Comparison of ENCODE assay signal across 1 cellular context in the genomic region with DNA sequence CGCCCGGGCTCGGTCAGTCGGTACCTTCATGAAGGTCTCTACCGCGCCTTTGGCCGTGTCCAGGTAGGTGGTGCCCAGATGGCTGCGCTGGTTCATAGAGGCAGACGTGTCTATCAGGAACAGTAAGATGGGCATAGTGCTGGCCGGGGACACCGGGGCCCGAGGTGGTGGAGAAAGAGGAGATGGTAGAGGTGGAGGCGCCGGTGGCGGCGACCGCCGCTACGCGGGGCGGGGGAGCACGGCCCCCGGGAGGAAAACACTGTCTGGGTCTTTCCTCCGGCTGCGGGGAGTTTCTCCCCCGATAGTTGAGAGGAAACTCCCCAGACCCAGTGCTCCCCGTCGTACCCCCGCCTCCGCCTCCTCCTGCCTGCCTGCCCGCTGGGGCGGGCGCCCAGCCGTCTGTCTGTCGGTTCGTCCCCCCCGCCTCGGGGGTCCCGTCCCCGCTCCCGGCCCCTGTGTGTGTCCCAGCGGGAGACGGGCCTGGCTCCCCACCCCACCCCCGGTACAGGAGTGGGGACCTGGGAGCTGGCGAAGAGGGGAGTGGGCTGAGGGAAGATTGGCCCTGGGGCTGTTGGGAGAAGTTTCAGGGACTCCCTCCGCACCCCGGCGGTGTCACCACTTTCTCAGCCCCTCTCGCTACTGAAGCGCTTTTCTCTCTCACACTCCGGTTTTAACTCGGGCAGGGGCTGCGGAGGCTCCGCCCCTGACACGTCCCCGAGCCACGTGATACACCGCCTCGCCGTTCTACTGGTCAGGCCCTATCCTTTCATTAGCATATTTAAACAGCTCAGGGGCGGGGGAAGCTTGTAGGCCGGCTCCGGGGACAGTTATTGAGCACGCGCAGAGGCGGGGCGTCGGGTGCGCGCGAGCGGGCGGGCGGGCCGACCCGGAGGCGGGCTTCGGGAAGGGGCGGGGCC.
TF ChIP-seq lines count a peak whose summit lies in the region.

A gene with protein sequence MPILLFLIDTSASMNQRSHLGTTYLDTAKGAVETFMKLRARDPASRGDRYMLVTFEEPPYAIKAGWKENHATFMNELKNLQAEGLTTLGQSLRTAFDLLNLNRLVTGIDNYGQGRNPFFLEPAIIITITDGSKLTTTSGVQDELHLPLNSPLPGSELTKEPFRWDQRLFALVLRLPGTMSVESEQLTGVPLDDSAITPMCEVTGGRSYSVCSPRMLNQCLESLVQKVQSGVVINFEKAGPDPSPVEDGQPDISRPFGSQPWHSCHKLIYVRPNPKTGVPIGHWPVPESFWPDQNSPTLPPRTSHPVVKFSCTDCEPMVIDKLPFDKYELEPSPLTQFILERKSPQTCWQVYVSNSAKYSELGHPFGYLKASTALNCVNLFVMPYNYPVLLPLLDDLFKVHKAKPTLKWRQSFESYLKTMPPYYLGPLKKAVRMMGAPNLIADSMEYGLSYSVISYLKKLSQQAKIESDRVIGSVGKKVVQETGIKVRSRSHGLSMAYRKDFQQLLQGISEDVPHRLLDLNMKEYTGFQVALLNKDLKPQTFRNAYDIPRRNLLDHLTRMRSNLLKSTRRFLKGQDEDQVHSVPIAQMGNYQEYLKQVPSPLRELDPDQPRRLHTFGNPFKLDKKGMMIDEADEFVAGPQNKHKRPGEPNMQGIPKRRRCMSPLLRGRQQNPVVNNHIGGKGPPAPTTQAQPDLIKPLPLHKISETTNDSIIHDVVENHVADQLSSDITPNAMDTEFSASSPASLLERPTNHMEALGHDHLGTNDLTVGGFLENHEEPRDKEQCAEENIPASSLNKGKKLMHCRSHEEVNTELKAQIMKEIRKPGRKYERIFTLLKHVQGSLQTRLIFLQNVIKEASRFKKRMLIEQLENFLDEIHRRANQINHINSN (minus strand): TSS at position 646 of the 917 bp plus-strand sequence. CDS start 511 bp downstream, at position 135.

TF ChIP-seq in WTC11, 78 proteins besides CTCF, POLR2A, EP300 and RAD21 (continued from another document and continues in another):
- TF ChIP-seq, protein P1, sequence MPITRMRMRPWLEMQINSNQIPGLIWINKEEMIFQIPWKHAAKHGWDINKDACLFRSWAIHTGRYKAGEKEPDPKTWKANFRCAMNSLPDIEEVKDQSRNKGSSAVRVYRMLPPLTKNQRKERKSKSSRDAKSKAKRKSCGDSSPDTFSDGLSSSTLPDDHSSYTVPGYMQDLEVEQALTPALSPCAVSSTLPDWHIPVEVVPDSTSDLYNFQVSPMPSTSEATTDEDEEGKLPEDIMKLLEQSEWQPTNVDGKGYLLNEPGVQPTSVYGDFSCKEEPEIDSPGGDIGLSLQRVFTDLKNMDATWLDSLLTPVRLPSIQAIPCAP (CRISPR knock-in tag; IDR thresholded peaks at IDR 0.05), result no peak
- TF ChIP-seq, protein P2, sequence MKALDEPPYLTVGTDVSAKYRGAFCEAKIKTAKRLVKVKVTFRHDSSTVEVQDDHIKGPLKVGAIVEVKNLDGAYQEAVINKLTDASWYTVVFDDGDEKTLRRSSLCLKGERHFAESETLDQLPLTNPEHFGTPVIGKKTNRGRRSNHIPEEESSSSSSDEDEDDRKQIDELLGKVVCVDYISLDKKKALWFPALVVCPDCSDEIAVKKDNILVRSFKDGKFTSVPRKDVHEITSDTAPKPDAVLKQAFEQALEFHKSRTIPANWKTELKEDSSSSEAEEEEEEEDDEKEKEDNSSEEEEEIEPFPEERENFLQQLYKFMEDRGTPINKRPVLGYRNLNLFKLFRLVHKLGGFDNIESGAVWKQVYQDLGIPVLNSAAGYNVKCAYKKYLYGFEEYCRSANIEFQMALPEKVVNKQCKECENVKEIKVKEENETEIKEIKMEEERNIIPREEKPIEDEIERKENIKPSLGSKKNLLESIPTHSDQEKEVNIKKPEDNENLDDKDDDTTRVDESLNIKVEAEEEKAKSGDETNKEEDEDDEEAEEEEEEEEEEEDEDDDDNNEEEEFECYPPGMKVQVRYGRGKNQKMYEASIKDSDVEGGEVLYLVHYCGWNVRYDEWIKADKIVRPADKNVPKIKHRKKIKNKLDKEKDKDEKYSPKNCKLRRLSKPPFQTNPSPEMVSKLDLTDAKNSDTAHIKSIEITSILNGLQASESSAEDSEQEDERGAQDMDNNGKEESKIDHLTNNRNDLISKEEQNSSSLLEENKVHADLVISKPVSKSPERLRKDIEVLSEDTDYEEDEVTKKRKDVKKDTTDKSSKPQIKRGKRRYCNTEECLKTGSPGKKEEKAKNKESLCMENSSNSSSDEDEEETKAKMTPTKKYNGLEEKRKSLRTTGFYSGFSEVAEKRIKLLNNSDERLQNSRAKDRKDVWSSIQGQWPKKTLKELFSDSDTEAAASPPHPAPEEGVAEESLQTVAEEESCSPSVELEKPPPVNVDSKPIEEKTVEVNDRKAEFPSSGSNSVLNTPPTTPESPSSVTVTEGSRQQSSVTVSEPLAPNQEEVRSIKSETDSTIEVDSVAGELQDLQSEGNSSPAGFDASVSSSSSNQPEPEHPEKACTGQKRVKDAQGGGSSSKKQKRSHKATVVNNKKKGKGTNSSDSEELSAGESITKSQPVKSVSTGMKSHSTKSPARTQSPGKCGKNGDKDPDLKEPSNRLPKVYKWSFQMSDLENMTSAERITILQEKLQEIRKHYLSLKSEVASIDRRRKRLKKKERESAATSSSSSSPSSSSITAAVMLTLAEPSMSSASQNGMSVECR (CRISPR knock-in tag; IDR thresholded peaks at IDR 0.05; ENCODE audit: borderline replicate concordance), result no peak; the same call in 1 of the 2 replicates
- TF ChIP-seq, protein P3, sequence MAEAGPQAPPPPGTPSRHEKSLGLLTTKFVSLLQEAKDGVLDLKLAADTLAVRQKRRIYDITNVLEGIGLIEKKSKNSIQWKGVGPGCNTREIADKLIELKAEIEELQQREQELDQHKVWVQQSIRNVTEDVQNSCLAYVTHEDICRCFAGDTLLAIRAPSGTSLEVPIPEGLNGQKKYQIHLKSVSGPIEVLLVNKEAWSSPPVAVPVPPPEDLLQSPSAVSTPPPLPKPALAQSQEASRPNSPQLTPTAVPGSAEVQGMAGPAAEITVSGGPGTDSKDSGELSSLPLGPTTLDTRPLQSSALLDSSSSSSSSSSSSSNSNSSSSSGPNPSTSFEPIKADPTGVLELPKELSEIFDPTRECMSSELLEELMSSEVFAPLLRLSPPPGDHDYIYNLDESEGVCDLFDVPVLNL (CRISPR knock-in tag; IDR thresholded peaks at IDR 0.05; ENCODE audit: borderline replicate concordance, low read depth), result no peak
- TF ChIP-seq SP1 (CRISPR knock-in tag; conservative IDR thresholded peaks at IDR 0.05) (no peak; the same call in none of the 2 replicates), SMAD3 (CRISPR knock-in tag; IDR thresholded peaks at IDR 0.05; ENCODE audit: borderline replicate concordance) (no peak), ESRRA (CRISPR knock-in tag; IDR thresholded peaks at IDR 0.05; ENCODE audit: borderline replicate concordance) (no peak), CREM (CRISPR knock-in tag; IDR thresholded peaks at IDR 0.05) (no peak; the same call in 1 of the 2 replicates), PRRX2 (CRISPR knock-in tag; IDR thresholded peaks at IDR 0.05) (no peak), NFE2L1 (CRISPR knock-in tag; IDR thresholded peaks at IDR 0.05) (no peak), SOX15 (CRISPR knock-in tag; IDR thresholded peaks at IDR 0.05) (no peak), ZNF671 (CRISPR knock-in tag; IDR thresholded peaks at IDR 0.05) (no peak; the same call in 1 of the 2 replicates), GTF2I (CRISPR knock-in tag; conservative IDR thresholded peaks at IDR 0.05) (no peak), ZNF138 (CRISPR knock-in tag; conservative IDR thresholded peaks at IDR 0.05) (no peak), TEAD1 (CRISPR knock-in tag; IDR thresholded peaks at IDR 0.05) (no peak), FOXJ3 (CRISPR knock-in tag; IDR thresholded peaks at IDR 0.05; ENCODE audit: borderline replicate concordance) (no peak), NR3C1 (CRISPR knock-in tag; conservative IDR thresholded peaks at IDR 0.05; ENCODE audit: low read depth) (0 out of 2 replicates have a peak, but pooled peaks have one; percentile 84), FOXK1 (CRISPR knock-in tag; IDR thresholded peaks at IDR 0.05) (no peak), NR1H2 (CRISPR knock-in tag; IDR thresholded peaks at IDR 0.05) (no peak), CBFB (CRISPR knock-in tag; IDR thresholded peaks at IDR 0.05; ENCODE audit: low read depth) (0 out of 2 replicates have a peak, but pooled peaks have one; percentile 34), ELF4 (CRISPR knock-in tag; IDR thresholded peaks at IDR 0.05; ENCODE audit: low read depth) (no peak), ZNF416 (CRISPR knock-in tag; IDR thresholded peaks at IDR 0.05) (peak; percentile 51; the same call in 1 of the 2 replicates), CREB1 (CRISPR knock-in tag; IDR thresholded peaks at IDR 0.05) (no peak)
- TF ChIP-seq, protein P4, sequence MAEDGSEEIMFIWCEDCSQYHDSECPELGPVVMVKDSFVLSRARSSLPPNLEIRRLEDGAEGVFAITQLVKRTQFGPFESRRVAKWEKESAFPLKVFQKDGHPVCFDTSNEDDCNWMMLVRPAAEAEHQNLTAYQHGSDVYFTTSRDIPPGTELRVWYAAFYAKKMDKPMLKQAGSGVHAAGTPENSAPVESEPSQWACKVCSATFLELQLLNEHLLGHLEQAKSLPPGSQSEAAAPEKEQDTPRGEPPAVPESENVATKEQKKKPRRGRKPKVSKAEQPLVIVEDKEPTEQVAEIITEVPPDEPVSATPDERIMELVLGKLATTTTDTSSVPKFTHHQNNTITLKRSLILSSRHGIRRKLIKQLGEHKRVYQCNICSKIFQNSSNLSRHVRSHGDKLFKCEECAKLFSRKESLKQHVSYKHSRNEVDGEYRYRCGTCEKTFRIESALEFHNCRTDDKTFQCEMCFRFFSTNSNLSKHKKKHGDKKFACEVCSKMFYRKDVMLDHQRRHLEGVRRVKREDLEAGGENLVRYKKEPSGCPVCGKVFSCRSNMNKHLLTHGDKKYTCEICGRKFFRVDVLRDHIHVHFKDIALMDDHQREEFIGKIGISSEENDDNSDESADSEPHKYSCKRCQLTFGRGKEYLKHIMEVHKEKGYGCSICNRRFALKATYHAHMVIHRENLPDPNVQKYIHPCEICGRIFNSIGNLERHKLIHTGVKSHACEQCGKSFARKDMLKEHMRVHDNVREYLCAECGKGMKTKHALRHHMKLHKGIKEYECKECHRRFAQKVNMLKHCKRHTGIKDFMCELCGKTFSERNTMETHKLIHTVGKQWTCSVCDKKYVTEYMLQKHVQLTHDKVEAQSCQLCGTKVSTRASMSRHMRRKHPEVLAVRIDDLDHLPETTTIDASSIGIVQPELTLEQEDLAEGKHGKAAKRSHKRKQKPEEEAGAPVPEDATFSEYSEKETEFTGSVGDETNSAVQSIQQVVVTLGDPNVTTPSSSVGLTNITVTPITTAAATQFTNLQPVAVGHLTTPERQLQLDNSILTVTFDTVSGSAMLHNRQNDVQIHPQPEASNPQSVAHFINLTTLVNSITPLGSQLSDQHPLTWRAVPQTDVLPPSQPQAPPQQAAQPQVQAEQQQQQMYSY (CRISPR knock-in tag; IDR thresholded peaks at IDR 0.05), result no peak
- TF ChIP-seq, protein P5, sequence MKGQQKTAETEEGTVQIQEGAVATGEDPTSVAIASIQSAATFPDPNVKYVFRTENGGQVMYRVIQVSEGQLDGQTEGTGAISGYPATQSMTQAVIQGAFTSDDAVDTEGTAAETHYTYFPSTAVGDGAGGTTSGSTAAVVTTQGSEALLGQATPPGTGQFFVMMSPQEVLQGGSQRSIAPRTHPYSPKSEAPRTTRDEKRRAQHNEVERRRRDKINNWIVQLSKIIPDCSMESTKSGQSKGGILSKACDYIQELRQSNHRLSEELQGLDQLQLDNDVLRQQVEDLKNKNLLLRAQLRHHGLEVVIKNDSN (CRISPR knock-in tag; IDR thresholded peaks at IDR 0.05), result peak; percentile 94
- TF ChIP-seq, protein P6, sequence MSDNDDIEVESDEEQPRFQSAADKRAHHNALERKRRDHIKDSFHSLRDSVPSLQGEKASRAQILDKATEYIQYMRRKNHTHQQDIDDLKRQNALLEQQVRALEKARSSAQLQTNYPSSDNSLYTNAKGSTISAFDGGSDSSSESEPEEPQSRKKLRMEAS (CRISPR knock-in tag; IDR thresholded peaks at IDR 0.05), result no peak; the same call in 1 of the 2 replicates
- TF ChIP-seq, protein P7, sequence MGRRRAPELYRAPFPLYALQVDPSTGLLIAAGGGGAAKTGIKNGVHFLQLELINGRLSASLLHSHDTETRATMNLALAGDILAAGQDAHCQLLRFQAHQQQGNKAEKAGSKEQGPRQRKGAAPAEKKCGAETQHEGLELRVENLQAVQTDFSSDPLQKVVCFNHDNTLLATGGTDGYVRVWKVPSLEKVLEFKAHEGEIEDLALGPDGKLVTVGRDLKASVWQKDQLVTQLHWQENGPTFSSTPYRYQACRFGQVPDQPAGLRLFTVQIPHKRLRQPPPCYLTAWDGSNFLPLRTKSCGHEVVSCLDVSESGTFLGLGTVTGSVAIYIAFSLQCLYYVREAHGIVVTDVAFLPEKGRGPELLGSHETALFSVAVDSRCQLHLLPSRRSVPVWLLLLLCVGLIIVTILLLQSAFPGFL (CRISPR knock-in tag; IDR thresholded peaks at IDR 0.05; ENCODE audit: borderline replicate concordance), result no peak
- TF ChIP-seq, protein P8, sequence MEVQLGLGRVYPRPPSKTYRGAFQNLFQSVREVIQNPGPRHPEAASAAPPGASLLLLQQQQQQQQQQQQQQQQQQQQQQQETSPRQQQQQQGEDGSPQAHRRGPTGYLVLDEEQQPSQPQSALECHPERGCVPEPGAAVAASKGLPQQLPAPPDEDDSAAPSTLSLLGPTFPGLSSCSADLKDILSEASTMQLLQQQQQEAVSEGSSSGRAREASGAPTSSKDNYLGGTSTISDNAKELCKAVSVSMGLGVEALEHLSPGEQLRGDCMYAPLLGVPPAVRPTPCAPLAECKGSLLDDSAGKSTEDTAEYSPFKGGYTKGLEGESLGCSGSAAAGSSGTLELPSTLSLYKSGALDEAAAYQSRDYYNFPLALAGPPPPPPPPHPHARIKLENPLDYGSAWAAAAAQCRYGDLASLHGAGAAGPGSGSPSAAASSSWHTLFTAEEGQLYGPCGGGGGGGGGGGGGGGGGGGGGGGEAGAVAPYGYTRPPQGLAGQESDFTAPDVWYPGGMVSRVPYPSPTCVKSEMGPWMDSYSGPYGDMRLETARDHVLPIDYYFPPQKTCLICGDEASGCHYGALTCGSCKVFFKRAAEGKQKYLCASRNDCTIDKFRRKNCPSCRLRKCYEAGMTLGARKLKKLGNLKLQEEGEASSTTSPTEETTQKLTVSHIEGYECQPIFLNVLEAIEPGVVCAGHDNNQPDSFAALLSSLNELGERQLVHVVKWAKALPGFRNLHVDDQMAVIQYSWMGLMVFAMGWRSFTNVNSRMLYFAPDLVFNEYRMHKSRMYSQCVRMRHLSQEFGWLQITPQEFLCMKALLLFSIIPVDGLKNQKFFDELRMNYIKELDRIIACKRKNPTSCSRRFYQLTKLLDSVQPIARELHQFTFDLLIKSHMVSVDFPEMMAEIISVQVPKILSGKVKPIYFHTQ (CRISPR knock-in tag; IDR thresholded peaks at IDR 0.05), result no peak; the same call in 1 of the 2 replicates
- TF ChIP-seq, protein P9, sequence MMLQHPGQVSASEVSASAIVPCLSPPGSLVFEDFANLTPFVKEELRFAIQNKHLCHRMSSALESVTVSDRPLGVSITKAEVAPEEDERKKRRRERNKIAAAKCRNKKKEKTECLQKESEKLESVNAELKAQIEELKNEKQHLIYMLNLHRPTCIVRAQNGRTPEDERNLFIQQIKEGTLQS (CRISPR knock-in tag; conservative IDR thresholded peaks at IDR 0.05), result no peak
- TF ChIP-seq, protein P10, sequence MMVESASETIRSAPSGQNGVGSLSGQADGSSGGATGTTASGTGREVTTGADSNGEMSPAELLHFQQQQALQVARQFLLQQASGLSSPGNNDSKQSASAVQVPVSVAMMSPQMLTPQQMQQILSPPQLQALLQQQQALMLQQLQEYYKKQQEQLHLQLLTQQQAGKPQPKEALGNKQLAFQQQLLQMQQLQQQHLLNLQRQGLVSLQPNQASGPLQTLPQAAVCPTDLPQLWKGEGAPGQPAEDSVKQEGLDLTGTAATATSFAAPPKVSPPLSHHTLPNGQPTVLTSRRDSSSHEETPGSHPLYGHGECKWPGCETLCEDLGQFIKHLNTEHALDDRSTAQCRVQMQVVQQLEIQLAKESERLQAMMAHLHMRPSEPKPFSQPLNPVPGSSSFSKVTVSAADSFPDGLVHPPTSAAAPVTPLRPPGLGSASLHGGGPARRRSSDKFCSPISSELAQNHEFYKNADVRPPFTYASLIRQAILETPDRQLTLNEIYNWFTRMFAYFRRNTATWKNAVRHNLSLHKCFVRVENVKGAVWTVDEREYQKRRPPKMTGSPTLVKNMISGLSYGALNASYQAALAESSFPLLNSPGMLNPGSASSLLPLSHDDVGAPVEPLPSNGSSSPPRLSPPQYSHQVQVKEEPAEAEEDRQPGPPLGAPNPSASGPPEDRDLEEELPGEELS (CRISPR knock-in tag; IDR thresholded peaks at IDR 0.05), result no peak
